ENCODE assay signal across 1 cellular context in genomic region chr1:28208818-28209441, GRCh38.
TF ChIP-seq lines count a peak whose summit lies in the region.

No MANE protein-coding gene starts in this region.

TF ChIP-seq in HepG2, 621 proteins besides CTCF, POLR2A, EP300 and RAD21:
- TF ChIP-seq MIER3 (CRISPR knock-in tag; IDR thresholded peaks at IDR 0.05; ENCODE audit: borderline replicate concordance) (0 out of 2 replicates have a peak, but pooled peaks have one; percentile 41), FOXJ3 (CRISPR knock-in tag; IDR thresholded peaks at IDR 0.05; ENCODE audit: borderline replicate concordance) (no peak), RELA (CRISPR knock-in tag; IDR thresholded peaks at IDR 0.05) (no peak), SMC3 (IDR thresholded peaks at IDR 0.05; ENCODE audit: low read length) (peak; percentile 90), GATAD2A (CRISPR knock-in tag; IDR thresholded peaks at IDR 0.05) (0 out of 2 replicates have a peak, but pooled peaks have one; percentile 13), STAG1 (CRISPR knock-in tag; IDR thresholded peaks at IDR 0.05) (peak; percentile 86)
